In the genomic region with DNA sequence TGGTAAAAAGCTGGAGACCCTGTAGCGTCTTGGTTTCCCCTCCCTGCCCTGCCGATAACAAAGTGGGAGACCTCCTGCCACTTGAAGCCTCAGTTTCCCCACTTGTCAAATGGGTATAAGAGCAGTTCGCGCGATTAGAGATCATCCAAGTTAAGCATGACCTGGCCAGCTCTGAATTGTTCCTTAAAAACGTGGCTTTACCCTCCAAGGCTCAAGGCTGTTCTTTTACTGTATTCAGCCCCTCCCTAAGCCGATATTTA, we compare ENCODE assay signal across 8 cellular contexts. TPM values are rescaled to one million over a fixed set of nuclear protein-coding genes. Genes with fewer than 3 reads are reported as not detected.
A peak's percentile ranks its signal among the peaks of the same experiment; 100 is the strongest.
DNase-seq lines count a peak whose midpoint lies in the region; ATAC-seq and TF ChIP-seq lines count a peak whose summit lies in the region.

No MANE protein-coding gene starts in this region.

- ATAC-seq in activated CD8-positive, alpha-beta T cell treated with anti-CD3 and anti-CD28 coated beads for 36 hours: no peak
- no peak for ATAC-seq in HG02642 (IDR thresholded peaks at IDR 0.05; ENCODE audit: poor library complexity, unreplicated experiment)
- ATAC-seq in GM21423 (IDR thresholded peaks at IDR 0.05; ENCODE audit: unreplicated experiment): no peak

- H3K9me3 Mint-ChIP-seq in activated naive CD4-positive, alpha-beta T cell treated with anti-CD3 and anti-CD28 coated beads for 36 hours: no peaks in the 10 kb centered on the region
- H3K9me3 Mint-ChIP-seq in activated CD8-positive, alpha-beta T cell treated with anti-CD3 and anti-CD28 coated beads for 36 hours: no peaks in the 10 kb centered on the region

- peak overlapping the region; percentile 78 for H3K27ac Mint-ChIP-seq in activated naive CD4-positive, alpha-beta T cell treated with anti-CD3 and anti-CD28 coated beads for 36 hours
- H3K27ac Mint-ChIP-seq in activated CD8-positive, alpha-beta T cell treated with anti-CD3 and anti-CD28 coated beads for 36 hours: peak overlapping the region; percentile 91

- peak overlapping the region; percentile 89 for H3K4me3 ChIP-seq in iPS-11a (ENCODE audit: low read depth, low read length)

- intact Hi-C loops in activated naive CD4-positive, alpha-beta T cell treated with anti-CD3 and anti-CD28 coated beads for 36 hours (cut with micrococcal nuclease): no loop called here
- intact Hi-C loops in activated CD8-positive, alpha-beta T cell treated with anti-CD3 and anti-CD28 coated beads for 36 hours (cut with micrococcal nuclease): loop anchor here (2.0 kb wide), 1 partner anchor 13 kb away; a partner anchor contains a TSS

- peak overlapping the region; percentile 63 for H3K27ac ChIP-seq in substantia nigra (ENCODE audit: low read depth, low read length, poor library complexity, severe bottlenecking)

- H3K4me1 Mint-ChIP-seq in activated naive CD4-positive, alpha-beta T cell treated with anti-CD3 and anti-CD28 coated beads for 36 hours (ENCODE audit: low read depth): peaks cover 33% of the 10 kb centered on the region
- peaks cover 29% of the 10 kb centered on the region for H3K4me1 Mint-ChIP-seq in activated CD8-positive, alpha-beta T cell treated with anti-CD3 and anti-CD28 coated beads for 36 hours (ENCODE audit: low read depth)

- no peak for DNase-seq in activated naive CD4-positive, alpha-beta T cell treated with anti-CD3 and anti-CD28 coated beads for 36 hours
- DNase-seq in activated naive CD4-positive, alpha-beta T cell treated with anti-CD3 and anti-CD28 coated beads, Interleukin-2, amount 50 U/mL, for 16 hours: no peak
- no peak for DNase-seq in activated CD8-positive, alpha-beta T cell treated with anti-CD3 and anti-CD28 coated beads for 36 hours
- no peak for DNase-seq in substantia nigra (lab: John Stamatoyannopoulos, UW)
- DNase-seq in amygdala (lab: John Stamatoyannopoulos, UW): no peak

- H3K4me3 Mint-ChIP-seq in activated naive CD4-positive, alpha-beta T cell treated with anti-CD3 and anti-CD28 coated beads for 36 hours: peak overlapping the region; percentile 79
- peak overlapping the region; percentile 96 for H3K4me3 Mint-ChIP-seq in activated CD8-positive, alpha-beta T cell treated with anti-CD3 and anti-CD28 coated beads for 36 hours

- no peak for TF ChIP-seq CTCF in activated CD8-positive, alpha-beta T cell treated with anti-CD3 and anti-CD28 coated beads for 36 hours (IDR thresholded peaks at IDR 0.05)

- H3K36me3 Mint-ChIP-seq in activated naive CD4-positive, alpha-beta T cell treated with anti-CD3 and anti-CD28 coated beads for 36 hours (ENCODE audit: low read depth): peaks cover 37% of the 10 kb centered on the region
- peaks cover 48% of the 10 kb centered on the region for H3K36me3 Mint-ChIP-seq in activated CD8-positive, alpha-beta T cell treated with anti-CD3 and anti-CD28 coated beads for 36 hours (ENCODE audit: low read depth)

- POLR2A ChIA-PET in activated CD8-positive, alpha-beta T cell treated with anti-CD3 and anti-CD28 coated beads for 36 hours (lab: Charles Lee): interaction anchor here (0.8 to 9.0 kb wide), 15 partner anchors 9 to 214 kb away, joined by 3 to 160 read pairs (median 6); a partner anchor contains a TSS

- CTCF ChIA-PET in activated naive CD4-positive, alpha-beta T cell treated with anti-CD3 and anti-CD28 coated beads for 36 hours (lab: Charles Lee): interaction anchor here (0.7 to 2.5 kb wide), 4 partner anchors 10 to 37 kb away, joined by 3 to 14 read pairs (median 8); no protein-coding TSS in a partner anchor
- CTCF ChIA-PET in activated CD8-positive, alpha-beta T cell treated with anti-CD3 and anti-CD28 coated beads for 36 hours (lab: Charles Lee): interaction anchor here (1.0 to 5.5 kb wide), 10 partner anchors 8 to 124 kb away, joined by 3 to 32 read pairs (median 8); a partner anchor contains a TSS

- no peaks in the 10 kb centered on the region for H3K27me3 Mint-ChIP-seq in activated naive CD4-positive, alpha-beta T cell treated with anti-CD3 and anti-CD28 coated beads for 36 hours (ENCODE audit: low read depth)
- H3K27me3 Mint-ChIP-seq in activated CD8-positive, alpha-beta T cell treated with anti-CD3 and anti-CD28 coated beads for 36 hours: no peaks in the 10 kb centered on the region

RNA-seq across cellular contexts. Expression of a gene that starts 0.4 kb away (rescaled TPM):
- total RNA-seq in activated naive CD4-positive, alpha-beta T cell treated with anti-CD3 and anti-CD28 coated beads for 36 hours: 10 to 100 TPM; 80.7 to 81.1 TPM
- total RNA-seq in activated CD8-positive, alpha-beta T cell treated with anti-CD3 and anti-CD28 coated beads for 36 hours: 10 to 100 TPM; 90.7 to 94.5 TPM

RNA-seq across cellular contexts. Expression of a gene that starts 11.2 kb away (rescaled TPM):
- 100 to 1,000 TPM; 119 to 126 TPM for total RNA-seq in activated naive CD4-positive, alpha-beta T cell treated with anti-CD3 and anti-CD28 coated beads for 36 hours
- total RNA-seq in activated CD8-positive, alpha-beta T cell treated with anti-CD3 and anti-CD28 coated beads for 36 hours: 100 to 1,000 TPM; 154 to 169 TPM

RNA-seq across cellular contexts. Expression of a gene that starts 14.0 kb away (rescaled TPM):
- 10 to 100 TPM; 47.7 TPM for total RNA-seq in activated naive CD4-positive, alpha-beta T cell treated with anti-CD3 and anti-CD28 coated beads for 36 hours
- total RNA-seq in activated CD8-positive, alpha-beta T cell treated with anti-CD3 and anti-CD28 coated beads for 36 hours: 10 to 100 TPM; 50.7 to 52.2 TPM

RNA-seq across cellular contexts. Expression of a gene that starts 26.9 kb away (rescaled TPM):
- 1 to 10 TPM; 7.2 to 8.7 TPM for total RNA-seq in activated naive CD4-positive, alpha-beta T cell treated with anti-CD3 and anti-CD28 coated beads for 36 hours
- 10 to 100 TPM in 1 of 2 experiments, 1 to 10 TPM in 1; 9.9 to 10.8 TPM for total RNA-seq in activated CD8-positive, alpha-beta T cell treated with anti-CD3 and anti-CD28 coated beads for 36 hours

RNA-seq across cellular contexts. Expression of a gene that starts 28.3 kb away (rescaled TPM):
- not detected for total RNA-seq in activated naive CD4-positive, alpha-beta T cell treated with anti-CD3 and anti-CD28 coated beads for 36 hours
- total RNA-seq in activated CD8-positive, alpha-beta T cell treated with anti-CD3 and anti-CD28 coated beads for 36 hours: not detected
